ENCODE assay signal across 33 cellular contexts in the genomic region with DNA sequence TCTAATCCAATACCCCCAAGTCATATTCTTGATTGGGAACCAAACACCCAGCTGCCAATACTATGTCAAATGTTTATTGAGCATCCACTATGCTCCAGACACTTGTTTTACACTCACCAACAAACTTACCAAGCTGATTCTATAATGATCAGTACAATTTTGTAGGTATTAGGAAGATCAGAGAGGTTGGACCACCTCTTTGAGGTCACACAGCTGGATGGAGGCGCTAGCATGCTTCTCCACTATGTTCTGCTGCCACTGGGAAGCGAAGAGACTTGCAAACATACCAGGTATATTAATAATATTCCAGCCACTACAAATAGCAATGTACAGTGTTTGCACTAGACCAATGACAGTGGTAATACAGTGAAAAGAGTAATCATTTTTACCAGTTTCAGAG.
"Had no signal": no experiment of that assay in that cellular context is flagged by ENCODE, and none has a peak within 500 bp of the region (broad histone marks: within the 10 kb centered on the region; RNA-seq: fewer than 3 reads in every experiment).

No MANE protein-coding gene starts in this region.

- FAIRE-seq: astrocyte, TTC549 had no signal

- H3K4me3 ChIP-seq: adrenal gland, body of pancreas, breast epithelium had no signal

- H3K36me3 ChIP-seq: adrenal gland, brain microvascular endothelial cell, breast epithelium had no signal

- H3K27me3 ChIP-seq: adrenal gland, body of pancreas, brain microvascular endothelial cell, breast epithelium had no signal

- ATAC-seq: activated CD8-positive, alpha-beta T cell treated with anti-CD3 and anti-CD28 coated beads for 36 hours; activated naive CD4-positive, alpha-beta T cell treated with anti-CD3 and anti-CD28 coated beads, Interleukin-2, amount 50 U/mL, for 72 hours; activated T-cell treated with anti-CD3 and anti-CD28 coated beads, Interleukin-2, amount 50 U/mL, for 4 hours; activated T-cell treated with anti-CD3 and anti-CD28 coated beads, Interleukin-2, amount 50 U/mL, for 72 hours; activated T-helper 17 cell treated with anti-CD3 and anti-CD28 coated beads, Interleukin-2, amount 50 U/mL, for 72 hours; body of pancreas had no signal

- H3K27ac ChIP-seq: adrenal gland, body of pancreas, brain microvascular endothelial cell, breast epithelium, VCaP had no signal

- H3K4me1 ChIP-seq: adrenal gland, body of pancreas, breast epithelium had no signal

- H3K9me3 ChIP-seq: adrenal gland, body of pancreas, breast epithelium had no signal

- DNase-seq: activated B cell treated with CpG ODN at 0.5 μM for 24 hours; activated CD4-positive, alpha-beta memory T cell treated with anti-CD3 and anti-CD28 coated beads for 36 hours; activated CD4-positive, alpha-beta T cell treated with anti-CD3 and anti-CD28 coated beads for 4 hours; activated CD4-positive, alpha-beta T cell treated with anti-CD3 and anti-CD28 coated beads, Interleukin-2, amount 10 ng/mL, durations not matched to agents 24 days and 14 days; activated CD4-positive, alpha-beta T cell treated with anti-CD3 and anti-CD28 coated beads, Interleukin-2, amount 50 U/mL, for 1 hour; activated CD4-positive, alpha-beta T cell treated with anti-CD3 and anti-CD28 coated beads, Interleukin-2, amount 50 U/mL, for 4 hours; activated CD4-positive, CD25-positive, alpha-beta regulatory T cell treated with anti-CD3 and anti-CD28 coated beads, Interleukin-2, amount 50 U/mL, for 72 hours; activated CD8-positive, alpha-beta memory T cell treated with anti-CD3 and anti-CD28 coated beads, Interleukin-2, amount 50 U/mL, for 4 hours; activated CD8-positive, alpha-beta T cell treated with anti-CD3 and anti-CD28 coated beads for 36 hours; activated effector memory CD4-positive, alpha-beta T cell treated with anti-CD3 and anti-CD28 coated beads, Interleukin-2, amount 50 U/mL, for 16 hours; activated gamma-delta T cell treated with Interleukin-2 at 50 U/mL for 16 hours; activated naive CD4-positive, alpha-beta T cell; activated naive CD4-positive, alpha-beta T cell treated with anti-CD3 and anti-CD28 coated beads for 36 hours; activated naive CD4-positive, alpha-beta T cell treated with anti-CD3 and anti-CD28 coated beads, Interleukin-2, amount 50 U/mL, for 16 hours; activated naive CD8-positive, alpha-beta T cell treated with anti-CD3 and anti-CD28 coated beads for 36 hours; activated T-cell treated with anti-CD3 and anti-CD28 coated beads for 4 hours; activated T-cell treated with anti-CD3 and anti-CD28 coated beads, Interleukin-2, amount 50 U/mL, for 1 hour; activated T-cell treated with anti-CD3 and anti-CD28 coated beads, Interleukin-2, amount 50 U/mL, for 4 hours; activated T-cell treated with anti-CD3 and anti-CD28 coated beads, Interleukin-2, amount 50 U/mL, for 72 hours; adrenal gland; amniotic stem cell; aorta; body of pancreas; brain microvascular endothelial cell; central memory CD4-positive, alpha-beta T cell; T-helper 2 cell; T-helper 9 cell had no signal
